1 cellular context compared by ENCODE assay signal in the genomic region with DNA sequence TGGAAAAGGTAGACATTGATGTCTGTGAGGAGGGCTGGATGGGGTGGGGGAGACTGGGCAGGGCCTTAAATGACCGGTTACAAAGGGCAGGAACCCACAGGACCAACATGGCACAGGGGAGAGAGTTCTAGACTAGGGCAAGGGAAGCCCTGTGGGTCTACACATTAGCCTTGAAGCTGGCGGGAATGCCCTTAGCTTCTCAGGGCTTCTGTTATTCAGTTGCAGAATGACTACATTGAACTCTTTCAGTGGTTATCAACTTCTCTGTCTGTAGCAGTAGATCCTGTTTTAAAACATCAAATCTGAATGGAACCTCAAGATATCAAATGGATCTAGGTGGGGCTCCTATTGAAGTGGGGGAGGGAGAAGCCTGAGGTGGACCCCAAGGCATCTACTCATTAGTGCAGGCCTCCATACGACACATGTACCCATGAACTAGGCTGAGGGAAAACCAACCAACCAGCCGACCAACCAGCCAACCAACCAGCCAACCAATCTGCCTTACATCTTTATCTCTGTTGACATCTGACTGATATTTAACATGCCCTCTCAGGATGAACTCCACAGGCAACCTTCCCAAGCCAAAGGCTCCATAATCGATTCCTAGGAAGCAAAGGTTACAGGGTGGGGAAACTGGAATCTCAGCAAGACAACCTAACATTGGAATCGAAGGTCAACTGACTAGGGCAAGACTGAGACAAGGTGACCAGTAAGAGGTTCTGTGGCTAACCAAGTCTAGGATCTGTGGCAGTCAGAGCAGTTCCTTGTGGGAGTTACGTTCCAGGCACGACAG.
TF ChIP-seq lines count a peak whose summit lies in the region.

No MANE protein-coding gene starts in this region.

TF ChIP-seq in WTC11, 78 proteins besides CTCF, POLR2A, EP300 and RAD21 (continued from another document):
- TF ChIP-seq, protein P1, sequence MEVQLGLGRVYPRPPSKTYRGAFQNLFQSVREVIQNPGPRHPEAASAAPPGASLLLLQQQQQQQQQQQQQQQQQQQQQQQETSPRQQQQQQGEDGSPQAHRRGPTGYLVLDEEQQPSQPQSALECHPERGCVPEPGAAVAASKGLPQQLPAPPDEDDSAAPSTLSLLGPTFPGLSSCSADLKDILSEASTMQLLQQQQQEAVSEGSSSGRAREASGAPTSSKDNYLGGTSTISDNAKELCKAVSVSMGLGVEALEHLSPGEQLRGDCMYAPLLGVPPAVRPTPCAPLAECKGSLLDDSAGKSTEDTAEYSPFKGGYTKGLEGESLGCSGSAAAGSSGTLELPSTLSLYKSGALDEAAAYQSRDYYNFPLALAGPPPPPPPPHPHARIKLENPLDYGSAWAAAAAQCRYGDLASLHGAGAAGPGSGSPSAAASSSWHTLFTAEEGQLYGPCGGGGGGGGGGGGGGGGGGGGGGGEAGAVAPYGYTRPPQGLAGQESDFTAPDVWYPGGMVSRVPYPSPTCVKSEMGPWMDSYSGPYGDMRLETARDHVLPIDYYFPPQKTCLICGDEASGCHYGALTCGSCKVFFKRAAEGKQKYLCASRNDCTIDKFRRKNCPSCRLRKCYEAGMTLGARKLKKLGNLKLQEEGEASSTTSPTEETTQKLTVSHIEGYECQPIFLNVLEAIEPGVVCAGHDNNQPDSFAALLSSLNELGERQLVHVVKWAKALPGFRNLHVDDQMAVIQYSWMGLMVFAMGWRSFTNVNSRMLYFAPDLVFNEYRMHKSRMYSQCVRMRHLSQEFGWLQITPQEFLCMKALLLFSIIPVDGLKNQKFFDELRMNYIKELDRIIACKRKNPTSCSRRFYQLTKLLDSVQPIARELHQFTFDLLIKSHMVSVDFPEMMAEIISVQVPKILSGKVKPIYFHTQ (CRISPR knock-in tag; IDR thresholded peaks at IDR 0.05): no peak
- TF ChIP-seq ZNF263 (CRISPR knock-in tag; IDR thresholded peaks at IDR 0.05; ENCODE audit: low read depth) (no peak), EMX1 (CRISPR knock-in tag; IDR thresholded peaks at IDR 0.05) (no peak), ZNF416 (CRISPR knock-in tag; IDR thresholded peaks at IDR 0.05) (no peak), MXD4 (CRISPR knock-in tag; IDR thresholded peaks at IDR 0.05; ENCODE audit: borderline replicate concordance) (no peak), ZNF138 (CRISPR knock-in tag; conservative IDR thresholded peaks at IDR 0.05) (no peak), ZNF671 (CRISPR knock-in tag; IDR thresholded peaks at IDR 0.05) (no peak), GRHL2 (CRISPR knock-in tag; IDR thresholded peaks at IDR 0.05; ENCODE audit: insufficient replicate concordance, severe bottlenecking) (no peak), NFYB (CRISPR knock-in tag; conservative IDR thresholded peaks at IDR 0.05; ENCODE audit: low read depth) (no peak), NR2C2 (CRISPR knock-in tag; IDR thresholded peaks at IDR 0.05) (no peak)
- TF ChIP-seq, protein P2, sequence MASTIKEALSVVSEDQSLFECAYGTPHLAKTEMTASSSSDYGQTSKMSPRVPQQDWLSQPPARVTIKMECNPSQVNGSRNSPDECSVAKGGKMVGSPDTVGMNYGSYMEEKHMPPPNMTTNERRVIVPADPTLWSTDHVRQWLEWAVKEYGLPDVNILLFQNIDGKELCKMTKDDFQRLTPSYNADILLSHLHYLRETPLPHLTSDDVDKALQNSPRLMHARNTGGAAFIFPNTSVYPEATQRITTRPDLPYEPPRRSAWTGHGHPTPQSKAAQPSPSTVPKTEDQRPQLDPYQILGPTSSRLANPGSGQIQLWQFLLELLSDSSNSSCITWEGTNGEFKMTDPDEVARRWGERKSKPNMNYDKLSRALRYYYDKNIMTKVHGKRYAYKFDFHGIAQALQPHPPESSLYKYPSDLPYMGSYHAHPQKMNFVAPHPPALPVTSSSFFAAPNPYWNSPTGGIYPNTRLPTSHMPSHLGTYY (CRISPR knock-in tag; IDR thresholded peaks at IDR 0.05): no peak
- TF ChIP-seq, protein P3, sequence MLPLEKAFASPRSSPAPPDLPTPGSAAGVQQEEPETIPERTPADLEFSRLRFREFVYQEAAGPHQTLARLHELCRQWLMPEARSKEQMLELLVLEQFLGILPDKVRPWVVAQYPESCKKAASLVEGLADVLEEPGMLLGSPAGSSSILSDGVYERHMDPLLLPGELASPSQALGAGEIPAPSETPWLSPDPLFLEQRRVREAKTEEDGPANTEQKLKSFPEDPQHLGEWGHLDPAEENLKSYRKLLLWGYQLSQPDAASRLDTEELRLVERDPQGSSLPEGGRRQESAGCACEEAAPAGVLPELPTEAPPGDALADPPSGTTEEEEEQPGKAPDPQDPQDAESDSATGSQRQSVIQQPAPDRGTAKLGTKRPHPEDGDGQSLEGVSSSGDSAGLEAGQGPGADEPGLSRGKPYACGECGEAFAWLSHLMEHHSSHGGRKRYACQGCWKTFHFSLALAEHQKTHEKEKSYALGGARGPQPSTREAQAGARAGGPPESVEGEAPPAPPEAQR (CRISPR knock-in tag; IDR thresholded peaks at IDR 0.05): no peak
- TF ChIP-seq, protein P4, sequence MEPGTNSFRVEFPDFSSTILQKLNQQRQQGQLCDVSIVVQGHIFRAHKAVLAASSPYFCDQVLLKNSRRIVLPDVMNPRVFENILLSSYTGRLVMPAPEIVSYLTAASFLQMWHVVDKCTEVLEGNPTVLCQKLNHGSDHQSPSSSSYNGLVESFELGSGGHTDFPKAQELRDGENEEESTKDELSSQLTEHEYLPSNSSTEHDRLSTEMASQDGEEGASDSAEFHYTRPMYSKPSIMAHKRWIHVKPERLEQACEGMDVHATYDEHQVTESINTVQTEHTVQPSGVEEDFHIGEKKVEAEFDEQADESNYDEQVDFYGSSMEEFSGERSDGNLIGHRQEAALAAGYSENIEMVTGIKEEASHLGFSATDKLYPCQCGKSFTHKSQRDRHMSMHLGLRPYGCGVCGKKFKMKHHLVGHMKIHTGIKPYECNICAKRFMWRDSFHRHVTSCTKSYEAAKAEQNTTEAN (CRISPR knock-in tag; IDR thresholded peaks at IDR 0.05): no peak
- TF ChIP-seq, protein P5, sequence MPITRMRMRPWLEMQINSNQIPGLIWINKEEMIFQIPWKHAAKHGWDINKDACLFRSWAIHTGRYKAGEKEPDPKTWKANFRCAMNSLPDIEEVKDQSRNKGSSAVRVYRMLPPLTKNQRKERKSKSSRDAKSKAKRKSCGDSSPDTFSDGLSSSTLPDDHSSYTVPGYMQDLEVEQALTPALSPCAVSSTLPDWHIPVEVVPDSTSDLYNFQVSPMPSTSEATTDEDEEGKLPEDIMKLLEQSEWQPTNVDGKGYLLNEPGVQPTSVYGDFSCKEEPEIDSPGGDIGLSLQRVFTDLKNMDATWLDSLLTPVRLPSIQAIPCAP (CRISPR knock-in tag; IDR thresholded peaks at IDR 0.05): no peak
